ENCODE assay signal across 20 cellular contexts in genomic region chr4:38100474-38101255, GRCh38.
DNase-seq lines count a peak whose midpoint lies in the region; ATAC-seq and TF ChIP-seq lines count a peak whose summit lies in the region.
"Had no signal": no experiment of that assay in that cellular context is flagged by ENCODE, and none has a peak within 500 bp of the region (broad histone marks: within the 10 kb centered on the region; RNA-seq: fewer than 3 reads in every experiment).

No MANE protein-coding gene starts in this region.

- no peak overlapping the region for H3K9ac ChIP-seq in Karpas-422 (ENCODE audit: low read length)
- H3K9ac ChIP-seq in stomach smooth muscle (ENCODE audit: low read length in 2 of 2): no peak overlapping the region
- H3K9ac ChIP-seq: neural progenitor cell had no signal

- peak overlapping the region; percentile 6 for H3K4me2 ChIP-seq in Karpas-422 (ENCODE audit: low read depth, low read length, poor library complexity, severe bottlenecking)
- H3K4me2 ChIP-seq: neural progenitor cell had no signal

- no peak overlapping the region for H3K27ac ChIP-seq in Karpas-422 (ENCODE audit: low read length)
- peak overlapping the region; percentile 36 to 42 for H3K27ac ChIP-seq in ascending aorta
- peak overlapping the region; percentile 28 for H3K27ac ChIP-seq in lower lobe of right lung
- H3K27ac ChIP-seq in stomach smooth muscle (ENCODE audit: low read length): peak overlapping the region; percentile 12
- H3K27ac ChIP-seq: HL-60, neural progenitor cell had no signal

- no peaks in the 10 kb centered on the region for H3K9me2 ChIP-seq in Karpas-422 (replicated peaks; ENCODE audit: insufficient read depth, low read length)

- H3K4me1 ChIP-seq in Karpas-422 (ENCODE audit: low read length) (peaks cover 19% of the 10 kb centered on the region), ascending aorta (peaks cover 3 to 14% of the 10 kb centered on the region in 2 donors), lower lobe of right lung (no peaks in the 10 kb centered on the region), stomach smooth muscle (ENCODE audit: control insufficient read depth, insufficient read depth, low read length) (peaks cover 10% of the 10 kb centered on the region)
- H3K4me1 ChIP-seq: HAP-1, neural progenitor cell had no signal

- H3K4me3 ChIP-seq in Karpas-422 (ENCODE audit: low read length): no peak overlapping the region
- H3K4me3 ChIP-seq in ascending aorta: no peak overlapping the region
- no peak overlapping the region for H3K4me3 ChIP-seq in lower lobe of right lung
- H3K4me3 ChIP-seq in stomach smooth muscle (ENCODE audit: low read length in 2 of 2): no peak overlapping the region
- H3K4me3 ChIP-seq: HAP-1, neural progenitor cell had no signal

- H3K79me2 ChIP-seq in Karpas-422 (ENCODE audit: low read length): no peaks in the 10 kb centered on the region

- no peak for ATAC-seq in lower lobe of right lung
- ATAC-seq: stimulated activated naive CD8-positive, alpha-beta T cell treated with anti-CD3 and anti-CD28 coated beads, Interleukin-15, amount 100 ng/mL, for 72 hours had no signal

- no peak overlapping the region for H3K4me3 Mint-ChIP-seq in activated naive CD4-positive, alpha-beta T cell treated with anti-CD3 and anti-CD28 coated beads for 36 hours
- H3K4me3 Mint-ChIP-seq: B cell; neural progenitor cell; stimulated activated naive CD8-positive, alpha-beta T cell treated with anti-CD3 and anti-CD28 coated beads, Interleukin-15, amount 100 ng/mL, for 72 hours had no signal

- CTCF ChIA-PET in activated naive CD4-positive, alpha-beta T cell treated with anti-CD3 and anti-CD28 coated beads for 36 hours (lab: Charles Lee): interaction anchor here (0.6 to 1.6 kb wide), 3 partner anchors 10 to 672 kb away, joined by 3 to 5 read pairs (median 3); no protein-coding TSS in a partner anchor

- intact Hi-C loops in ascending aorta (cut with DNase I): no loop called here
- intact Hi-C loops in lower lobe of right lung (cut with DNase I): no loop called here
- intact Hi-C loops in activated naive CD4-positive, alpha-beta T cell treated with anti-CD3 and anti-CD28 coated beads for 36 hours (cut with micrococcal nuclease): no loop called here

- no peak overlapping the region for H3K27ac Mint-ChIP-seq in activated naive CD4-positive, alpha-beta T cell treated with anti-CD3 and anti-CD28 coated beads for 36 hours
- H3K27ac Mint-ChIP-seq: B cell; stimulated activated naive CD8-positive, alpha-beta T cell treated with anti-CD3 and anti-CD28 coated beads, Interleukin-15, amount 100 ng/mL, for 72 hours had no signal

- H3K4me1 Mint-ChIP-seq in activated naive CD4-positive, alpha-beta T cell treated with anti-CD3 and anti-CD28 coated beads for 36 hours (ENCODE audit: low read depth): no peaks in the 10 kb centered on the region
- H3K4me1 Mint-ChIP-seq: B cell had no signal

- H3K36me3 Mint-ChIP-seq in activated naive CD4-positive, alpha-beta T cell treated with anti-CD3 and anti-CD28 coated beads for 36 hours (ENCODE audit: low read depth): peaks cover 20% of the 10 kb centered on the region

- no peaks in the 10 kb centered on the region for H3K27me3 Mint-ChIP-seq in activated naive CD4-positive, alpha-beta T cell treated with anti-CD3 and anti-CD28 coated beads for 36 hours (ENCODE audit: low read depth)
- H3K27me3 Mint-ChIP-seq: B cell; stimulated activated naive CD8-positive, alpha-beta T cell treated with anti-CD3 and anti-CD28 coated beads, Interleukin-15, amount 100 ng/mL, for 72 hours had no signal

- TF ChIP-seq CTCF in ascending aorta (IDR thresholded peaks at IDR 0.05) (no peak), lower lobe of right lung (IDR thresholded peaks at IDR 0.05) (no peak)

- H3K9me3 ChIP-seq in Karpas-422 (ENCODE audit: low read length) (no peaks in the 10 kb centered on the region), ascending aorta (no peaks in the 10 kb centered on the region), lower lobe of right lung (no peaks in the 10 kb centered on the region), stomach smooth muscle (ENCODE audit: control insufficient read depth in 2 of 2, low read length in 2 of 2) (no peaks in the 10 kb centered on the region)
- H3K9me3 ChIP-seq: HAP-1 had no signal

- H3K27me3 ChIP-seq in Karpas-422 (ENCODE audit: low read length) (no peaks in the 10 kb centered on the region), ascending aorta (no peaks in the 10 kb centered on the region), lower lobe of right lung (ENCODE audit: low read depth) (no peaks in the 10 kb centered on the region), stomach smooth muscle (ENCODE audit: control insufficient read depth in 1 of 2, insufficient read depth in 2 of 2, low read length in 2 of 2) (no peaks in the 10 kb centered on the region)
- H3K27me3 ChIP-seq: neural progenitor cell had no signal

- H3K9me3 Mint-ChIP-seq in activated naive CD4-positive, alpha-beta T cell treated with anti-CD3 and anti-CD28 coated beads for 36 hours: no peaks in the 10 kb centered on the region
- H3K9me3 Mint-ChIP-seq: neural progenitor cell; stimulated activated naive CD8-positive, alpha-beta T cell treated with anti-CD3 and anti-CD28 coated beads, Interleukin-15, amount 100 ng/mL, for 72 hours had no signal

- no peaks in the 10 kb centered on the region for H3K36me3 ChIP-seq in Karpas-422 (ENCODE audit: insufficient read depth, low read length)
- H3K36me3 ChIP-seq in ascending aorta: peaks cover 10 to 57% of the 10 kb centered on the region in 2 donors
- H3K36me3 ChIP-seq in lower lobe of right lung: peaks cover 40% of the 10 kb centered on the region
- H3K36me3 ChIP-seq in stomach smooth muscle (ENCODE audit: control insufficient read depth in 2 of 2, insufficient read depth in 2 of 2, low read length in 2 of 2): peaks cover 31 to 32% of the 10 kb centered on the region in 2 donors
- H3K36me3 ChIP-seq: neural progenitor cell had no signal

- DNase-seq in Karpas-422 (no peak), ascending aorta (ENCODE audit: low spot score in 2 of 2) (no peak), lower lobe of right lung (no peak), activated gamma-delta T cell (lab: John Stamatoyannopoulos, UW) (no peak), NCI-H1436 (lab: John Stamatoyannopoulos, UW) (no peak)
- DNase-seq in activated naive CD4-positive, alpha-beta T cell treated with anti-CD3 and anti-CD28 coated beads for 36 hours: no peak
- DNase-seq: activated CD4-positive, alpha-beta T cell treated with anti-CD3 and anti-CD28 coated beads, Interleukin-2, amount 50 U/mL, for 4 hours; amygdala; mesendoderm; NCI-H1048; NCI-H2081 treated with DMSO at 0.1 percent for 48 hours; NCI-H510A treated with DMSO at 0.1 percent for 48 hours; SHP77; stimulated activated naive CD8-positive, alpha-beta T cell treated with anti-CD3 and anti-CD28 coated beads, Interleukin-15, amount 100 ng/mL, for 72 hours; T-helper 1 cell had no signal

- H2AFZ ChIP-seq in Karpas-422 (ENCODE audit: low read length): no peak overlapping the region
- H2AFZ ChIP-seq: neural progenitor cell had no signal

- H4K20me1 ChIP-seq in Karpas-422 (ENCODE audit: insufficient read depth, low read depth, low read length): no peaks in the 10 kb centered on the region
